Comparison of ENCODE assay signal across 21 cellular contexts in the genomic region with DNA sequence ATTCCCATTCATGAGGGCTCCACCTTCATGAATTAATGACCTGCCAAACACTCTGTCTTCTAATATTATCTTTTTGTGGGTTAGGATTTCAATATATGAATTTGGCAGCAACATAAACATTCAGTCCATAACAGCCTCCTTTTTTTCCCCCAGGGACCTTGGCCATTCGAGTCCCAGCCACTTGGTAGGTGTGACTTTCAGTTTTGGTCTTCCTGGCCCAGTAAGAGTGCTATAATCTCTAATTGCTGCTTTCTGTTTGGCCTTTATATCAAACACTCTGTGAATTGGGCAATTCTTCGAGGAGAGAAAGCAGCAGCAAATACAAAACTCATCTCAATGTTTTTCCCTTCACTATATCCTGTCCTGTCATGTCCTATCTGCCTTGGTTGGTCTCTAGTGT.
"Had no signal": no experiment of that assay in that cellular context is flagged by ENCODE, and none has a peak within 500 bp of the region (broad histone marks: within the 10 kb centered on the region; RNA-seq: fewer than 3 reads in every experiment).

No MANE protein-coding gene starts in this region.

- DNase-seq: activated CD4-positive, alpha-beta memory T cell treated with anti-CD3 and anti-CD28 coated beads, Interleukin-2, amount 10 ng/mL, durations not matched to agents 7 days and 5 days; activated CD4-positive, alpha-beta T cell treated with anti-CD3 and anti-CD28 coated beads, Interleukin-2, amount 10 ng/mL, durations not matched to agents 24 days and 14 days; activated gamma-delta T cell; activated naive CD4-positive, alpha-beta T cell treated with anti-CD3 and anti-CD28 coated beads, Interleukin-2, amount 50 U/mL, for 16 hours; activated naive CD8-positive, alpha-beta T cell treated with anti-CD3 and anti-CD28 coated beads, Interleukin-2, amount 50 U/mL, for 24 hours; cerebellar nuclear complex; glutamatergic neuron; left lung; naive B cell; stimulated activated CD4-positive, alpha-beta T cell treated with anti-CD3 and anti-CD28 coated beads, Interleukin-4, amount 100 ng/mL, for 24 hours; stimulated activated naive CD4-positive, alpha-beta T cell treated with Interleukin-2 at 50 U/mL for 16 hours had no signal

- H2AFZ ChIP-seq: hepatocyte, neural progenitor cell had no signal

- H3K4me3 ChIP-seq: coronary artery, esophagus muscularis mucosa, hepatocyte, left lung, lung, neural progenitor cell, thoracic aorta, vagina had no signal

- H3K9me3 ChIP-seq: esophagus muscularis mucosa, left lung, thoracic aorta, vagina had no signal

- H3K36me3 ChIP-seq: esophagus muscularis mucosa, left lung, neural progenitor cell, thoracic aorta, vagina had no signal

- H3K27ac ChIP-seq: coronary artery, esophagus muscularis mucosa, hepatocyte, left lung, neural progenitor cell, thoracic aorta, vagina, VCaP had no signal

- H3K4me2 ChIP-seq: hepatocyte, neural progenitor cell had no signal

- ATAC-seq: activated CD4-positive, CD25-positive, alpha-beta regulatory T cell treated with anti-CD3 and anti-CD28 coated beads, Interleukin-2, amount 50 U/mL, for 24 hours; activated naive CD8-positive, alpha-beta T cell treated with anti-CD3 and anti-CD28 coated beads, Interleukin-2, amount 50 U/mL, for 24 hours; left lung had no signal

- H3K9ac ChIP-seq: neural progenitor cell had no signal

- H3K4me1 ChIP-seq: esophagus muscularis mucosa, left lung, neural progenitor cell, vagina had no signal

- H3K27me3 ChIP-seq: esophagus muscularis mucosa, hepatocyte, left lung, neural progenitor cell, vagina had no signal

- H3K79me2 ChIP-seq: hepatocyte had no signal

- FAIRE-seq: frontal cortex had no signal
